Comparison of ENCODE assay signal across 8 cellular contexts in genomic region chr12:130041983-130042812, GRCh38.
DNase-seq lines count a peak whose midpoint lies in the region; ATAC-seq and TF ChIP-seq lines count a peak whose summit lies in the region.

No MANE protein-coding gene starts in this region.

- no peak overlapping the region for H3K27ac ChIP-seq in HCT116 (ENCODE audit: low read depth, low read length)
- no peak overlapping the region for H3K27ac ChIP-seq in Panc1 (ENCODE audit: low read length)
- H3K27ac ChIP-seq in coronary artery, result no peak overlapping the region

- peak in 2 of 3 experiments; percentile 28; a peak in 4 of 6 replicates for TF ChIP-seq CTCF in HCT116 (IDR thresholded peaks at IDR 0.05 in 2 of 3, conservative IDR thresholded peaks at IDR 0.05 in 1 of 3; ENCODE audit: borderline replicate concordance in 1 of 3, insufficient read depth in 1 of 3, low read depth in 2 of 3, low read length in 2 of 3)
- TF ChIP-seq CTCF in Panc1 (IDR thresholded peaks at IDR 0.05), result peak; percentile 43
- peak; percentile 59 for TF ChIP-seq CTCF in coronary artery (IDR thresholded peaks at IDR 0.05)
- peak; percentile 96 for TF ChIP-seq CTCF in nephron progenitor cell (IDR thresholded peaks at IDR 0.05)

- H3K36me3 Mint-ChIP-seq in nephron progenitor cell (ENCODE audit: low read depth), result no peaks in the 10 kb centered on the region

- no peaks in the 10 kb centered on the region for H3K9me2 ChIP-seq in HCT116 (ENCODE audit: insufficient read depth)

- H3K9ac ChIP-seq in HCT116 (ENCODE audit: low read length), result no peak overlapping the region

- BruUV-seq in HCT116 (replicated peaks; lab: Mats Ljungman, UMichigan), result no TSS peak
- BruUV-seq in Panc1 (replicated peaks; lab: Mats Ljungman, UMichigan), result no TSS peak

- H3K4me3 ChIP-seq in HCT116 (replicated peaks in 1 of 2; ENCODE audit: low read depth in 1 of 2, low read length in 2 of 2) (no peak overlapping the region), Panc1 (ENCODE audit: low read depth in 2 of 2, low read length in 2 of 2) (no peak overlapping the region), coronary artery (no peak overlapping the region)

- TF ChIP-seq POLR2A in HCT116 (IDR thresholded peaks at IDR 0.05; ENCODE audit: borderline replicate concordance, extremely low read depth, insufficient read depth, insufficient read length), result no peak

- CTCF ChIA-PET in HCT116 (lab: Charles Lee), result no interaction called here
- CTCF ChIA-PET in Panc1 (lab: Charles Lee), result interaction anchor here (0.6 kb wide), 1 partner anchor 277 kb away, joined by 6 read pairs; no protein-coding TSS in a partner anchor

- H3K27me3 ChIP-seq in HCT116 (ENCODE audit: insufficient read depth, low read length), result no peaks in the 10 kb centered on the region
- H3K27me3 ChIP-seq in Panc1 (ENCODE audit: control insufficient read depth, insufficient read depth, low read length), result no peaks in the 10 kb centered on the region; the same call in 1 of the 2 replicates

- H3K36me3 ChIP-seq in HCT116 (ENCODE audit: control insufficient read depth in 1 of 2, insufficient read depth in 2 of 2, low read length in 2 of 2) (no peaks in the 10 kb centered on the region), Panc1 (ENCODE audit: control insufficient read depth, insufficient read depth, low read length) (no peaks in the 10 kb centered on the region)

- no peak overlapping the region for H3K4me2 ChIP-seq in HCT116 (ENCODE audit: low read length)

- peaks cover 30% of the 10 kb centered on the region for H3K27me3 Mint-ChIP-seq in nephron progenitor cell (ENCODE audit: low read depth, poor library complexity)

- in situ Hi-C loops in Panc1 (cut with HindIII; ENCODE audit: low pct_unique_long_range_greater_than_20kb, low sequenced_read_pairs), result no loop called here

- intact Hi-C loops in HCT116 (cut with micrococcal nuclease) (no loop called here), Panc1 (cut with micrococcal nuclease; ENCODE audit: unreplicated experiment) (no loop called here)

- no peak for TF ChIP-seq RAD21 in HCT116 (IDR thresholded peaks at IDR 0.05; ENCODE audit: low read depth)

- H3K9me3 ChIP-seq in HCT116 (ENCODE audit: control insufficient read depth in 1 of 2, insufficient read depth in 1 of 2, low read depth in 1 of 2, low read length in 2 of 2) (peaks cover 7 to 10% of the 10 kb centered on the region in 2 experiments; a peak in 2 of 4 replicates), Panc1 (ENCODE audit: control insufficient read depth, insufficient read depth, low read depth, low read length) (no peaks in the 10 kb centered on the region)

- ATAC-seq in HCT116 (no peak), Panc1 (no peak), GM19035 (IDR thresholded peaks at IDR 0.05; ENCODE audit: unreplicated experiment) (no peak), HG03520 (IDR thresholded peaks at IDR 0.05; ENCODE audit: unreplicated experiment) (no peak)

- RAD21 ChIA-PET in HCT116 (lab: Charles Lee; ENCODE audit: low non-redundant PET in 1 of 2, low total read pairs in 2 of 2, uncharacterized antibody in 2 of 2, unreplicated experiment in 2 of 2), result no interaction called here

- POLR2A ChIA-PET in HCT116 (lab: Charles Lee) (no interaction called here), Panc1 (lab: Charles Lee) (no interaction called here)

- no peak for DNase-seq in HCT116 (ENCODE audit: low read depth, low spot score)
- no peak for DNase-seq in Panc1 (ENCODE audit: low read depth, low spot score)
- DNase-seq in coronary artery (ENCODE audit: low spot score), result no peak
- peak; percentile 96 for DNase-seq in nephron progenitor cell
- DNase-seq in ureter (ENCODE audit: low spot score), result peak; percentile 59
- DNase-seq in RKO (ENCODE audit: low spot score), result no peak

- peaks cover 6% of the 10 kb centered on the region for H3K9me3 Mint-ChIP-seq in nephron progenitor cell

- peak overlapping the region; percentile 71 for H3K4me3 Mint-ChIP-seq in nephron progenitor cell

- H2AFZ ChIP-seq in HCT116 (ENCODE audit: low read depth, low read length, poor library complexity, severe bottlenecking), result no peak overlapping the region

- H3K4me1 Mint-ChIP-seq in nephron progenitor cell, result peaks cover 37% of the 10 kb centered on the region

- no peaks in the 10 kb centered on the region for H3K79me2 ChIP-seq in HCT116 (ENCODE audit: insufficient read depth, low read length)

- no peaks in the 10 kb centered on the region for H4K20me1 ChIP-seq in HCT116 (ENCODE audit: insufficient read depth)

- H3K27ac Mint-ChIP-seq in nephron progenitor cell, result no peak overlapping the region

- H3K4me1 ChIP-seq in HCT116 (ENCODE audit: control insufficient read depth in 1 of 2, insufficient read depth in 2 of 2, low read length in 2 of 2), result no peaks in the 10 kb centered on the region
- H3K4me1 ChIP-seq in Panc1 (ENCODE audit: control insufficient read depth, insufficient read depth, low read length), result no peaks in the 10 kb centered on the region

TF ChIP-seq in HCT116, 20 proteins besides CTCF, POLR2A, EP300 and RAD21:
- TF ChIP-seq EZH2 (IDR thresholded peaks at IDR 0.05), result no peak
- TF ChIP-seq, protein P1, sequence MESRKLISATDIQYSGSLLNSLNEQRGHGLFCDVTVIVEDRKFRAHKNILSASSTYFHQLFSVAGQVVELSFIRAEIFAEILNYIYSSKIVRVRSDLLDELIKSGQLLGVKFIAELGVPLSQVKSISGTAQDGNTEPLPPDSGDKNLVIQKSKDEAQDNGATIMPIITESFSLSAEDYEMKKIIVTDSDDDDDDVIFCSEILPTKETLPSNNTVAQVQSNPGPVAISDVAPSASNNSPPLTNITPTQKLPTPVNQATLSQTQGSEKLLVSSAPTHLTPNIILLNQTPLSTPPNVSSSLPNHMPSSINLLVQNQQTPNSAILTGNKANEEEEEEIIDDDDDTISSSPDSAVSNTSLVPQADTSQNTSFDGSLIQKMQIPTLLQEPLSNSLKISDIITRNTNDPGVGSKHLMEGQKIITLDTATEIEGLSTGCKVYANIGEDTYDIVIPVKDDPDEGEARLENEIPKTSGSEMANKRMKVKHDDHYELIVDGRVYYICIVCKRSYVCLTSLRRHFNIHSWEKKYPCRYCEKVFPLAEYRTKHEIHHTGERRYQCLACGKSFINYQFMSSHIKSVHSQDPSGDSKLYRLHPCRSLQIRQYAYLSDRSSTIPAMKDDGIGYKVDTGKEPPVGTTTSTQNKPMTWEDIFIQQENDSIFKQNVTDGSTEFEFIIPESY (IDR thresholded peaks at IDR 0.05; ENCODE audit: extremely low read depth, insufficient replicate concordance, low read length), result no peak

Comparison
In these comparisons a context has a peak if more than half of its experiments do, and no peak if none do; other contexts are left out.
1. DNase-seq: peak in nephron progenitor cell (single experiment) and ureter (single experiment); none in HCT116 (single experiment), Panc1 (single experiment), coronary artery (single experiment) and RKO (single experiment).
2. CTCF ChIP-seq: peak in every context shown above with its lines; median percentile 96 in nephron progenitor cell; 59 in coronary artery; 43 in Panc1; 28 in HCT116.